In the genomic region with DNA sequence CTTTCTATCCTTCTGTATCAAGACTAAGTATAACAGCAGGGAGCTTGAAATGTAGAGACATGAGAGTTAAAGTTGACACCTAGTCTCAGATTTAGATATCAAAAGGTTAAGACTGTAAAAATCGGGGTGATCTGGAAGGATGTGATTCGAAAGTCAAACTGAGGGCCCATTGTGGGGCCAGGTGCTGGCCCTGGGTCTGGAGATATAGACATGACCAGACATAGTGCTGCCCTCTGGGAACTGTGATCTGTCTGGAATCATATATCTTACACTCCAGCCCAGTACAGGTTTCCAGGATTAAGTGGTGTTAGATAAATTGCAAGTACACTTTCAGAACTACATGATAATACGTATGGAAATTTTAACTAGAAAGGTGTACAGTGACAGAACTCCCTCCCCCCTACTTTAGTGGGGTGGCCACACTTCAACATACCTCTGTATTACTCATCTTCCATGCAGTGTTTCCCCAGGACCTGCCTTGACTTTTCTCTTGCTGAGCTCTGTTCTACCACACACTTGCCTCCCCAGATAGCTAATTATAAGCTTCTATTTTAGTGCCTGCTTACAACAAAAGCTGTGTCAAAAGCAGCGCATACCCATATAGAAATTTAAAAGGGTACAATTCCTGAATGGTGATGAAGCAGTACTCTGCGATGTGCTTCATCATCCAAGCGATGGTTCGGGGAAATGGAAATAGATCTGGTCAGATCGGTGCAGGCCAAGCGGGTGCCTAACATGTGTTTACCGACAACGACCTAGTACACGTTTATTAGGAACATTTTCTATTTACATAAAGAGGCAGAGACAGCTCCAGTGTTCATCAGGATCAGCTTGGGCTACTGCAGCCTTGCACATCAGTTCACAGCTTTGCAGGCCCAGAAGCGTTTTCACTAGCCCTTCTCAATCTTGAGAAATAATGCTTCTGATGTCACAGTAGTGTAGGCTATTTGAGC, we compare ENCODE assay signal across 9 cellular contexts.
DNase-seq lines count a peak whose midpoint lies in the region; ATAC-seq and TF ChIP-seq lines count a peak whose summit lies in the region.
"Had no signal": no experiment of that assay in that cellular context is flagged by ENCODE, and none has a peak within 500 bp of the region (broad histone marks: within the 10 kb centered on the region; RNA-seq: fewer than 3 reads in every experiment).

No MANE protein-coding gene starts in this region.

- H3K79me2 ChIP-seq in PC-9 (ENCODE audit: low read depth), result no peaks in the 10 kb centered on the region
- H3K79me2 ChIP-seq: parathyroid adenoma had no signal

- POLR2A ChIA-PET in PC-9 (lab: Charles Lee; ENCODE audit: unreplicated experiment), result interaction anchor here (0.5 to 1.2 kb wide), 11 partner anchors 10 to 510 kb away, joined by 3 to 18 read pairs (median 5); no protein-coding TSS in a partner anchor

- H3K9me2 ChIP-seq in PC-9 (ENCODE audit: insufficient read depth), result no peaks in the 10 kb centered on the region

- no peaks in the 10 kb centered on the region for H4K20me1 ChIP-seq in PC-9 (ENCODE audit: insufficient read depth)

- no peaks in the 10 kb centered on the region for H3K36me3 ChIP-seq in PC-9 (ENCODE audit: low read depth)
- no peaks in the 10 kb centered on the region for H3K36me3 ChIP-seq in left ventricle myocardium inferior

- intact Hi-C loops in PC-9 (cut with micrococcal nuclease; ENCODE audit: unreplicated experiment) (loop anchor here (1.0 to 5.0 kb wide), 6 partner anchors 11 to 101 kb away; no protein-coding TSS in a partner anchor), left ventricle myocardium inferior (cut with micrococcal nuclease) (no loop called here), left cardiac atrium (cut with DNase I) (no loop called here)

- H3K27me3 ChIP-seq in PC-9 (ENCODE audit: insufficient read depth, low read depth), result no peaks in the 10 kb centered on the region
- H3K27me3 ChIP-seq in left ventricle myocardium inferior (ENCODE audit: low read depth), result no peaks in the 10 kb centered on the region

- CTCF ChIA-PET in PC-9 (lab: Charles Lee), result interaction anchor here (0.5 kb wide), 1 partner anchor 93 kb away, joined by 3 read pairs; no protein-coding TSS in a partner anchor

- H3K27ac ChIP-seq in PC-9 (peak overlapping the region; percentile 88), left ventricle myocardium inferior (replicated peaks) (no peak overlapping the region)
- H3K27ac ChIP-seq: parathyroid adenoma had no signal

- peaks cover 56% of the 10 kb centered on the region for H3K4me1 ChIP-seq in PC-9 (replicated peaks; ENCODE audit: insufficient read depth)
- H3K4me1 ChIP-seq in left ventricle myocardium inferior, result no peaks in the 10 kb centered on the region
- H3K4me1 ChIP-seq: parathyroid adenoma had no signal

- H3K4me3 ChIP-seq in PC-9 (no peak overlapping the region), left ventricle myocardium inferior (no peak overlapping the region)

- no TSS peak for BruUV-seq in PC-9 (replicated peaks; lab: Mats Ljungman, UMichigan)

- DNase-seq in PC-9, result peak in 1 of 2 experiments; percentile 71
- DNase-seq in myocyte (ENCODE audit: low read depth), result peak; percentile 44
- no peak for DNase-seq in left ventricle myocardium inferior
- no peak for DNase-seq in left cardiac atrium

- peak overlapping the region; percentile 65 for H3K4me2 ChIP-seq in PC-9

- peaks cover 6% of the 10 kb centered on the region; the same call in 1 of the 2 replicates for H3K9me3 ChIP-seq in PC-9 (ENCODE audit: insufficient read depth, low read depth)
- no peaks in the 10 kb centered on the region for H3K9me3 ChIP-seq in left ventricle myocardium inferior (replicated peaks)

- peaks cover 40% of the 10 kb centered on the region for H3F3A ChIP-seq in PC-9 (ENCODE audit: insufficient read depth, low read depth)

- ATAC-seq in GM18517 (IDR thresholded peaks at IDR 0.05; ENCODE audit: unreplicated experiment) (peak; percentile 45), GM21723 (IDR thresholded peaks at IDR 0.05; ENCODE audit: unreplicated experiment) (peak; percentile 46), HG03521 (IDR thresholded peaks at IDR 0.05; ENCODE audit: unreplicated experiment) (no peak), left cardiac atrium (no peak), HG03196 (IDR thresholded peaks at IDR 0.05; ENCODE audit: unreplicated experiment) (no peak)

- H2AFZ ChIP-seq in PC-9, result no peak overlapping the region
- H2AFZ ChIP-seq: parathyroid adenoma had no signal

- no peak for TF ChIP-seq CTCF in PC-9 (conservative IDR thresholded peaks at IDR 0.05)
- TF ChIP-seq CTCF in left ventricle myocardium inferior (IDR thresholded peaks at IDR 0.05; ENCODE audit: borderline replicate concordance), result no peak

Comparison
In these comparisons a context has a peak if more than half of its experiments do, and no peak if none do; other contexts are left out.
1. ATAC-seq: peak in GM18517 (single experiment) and GM21723 (single experiment); none in HG03521 (single experiment), left cardiac atrium (0 of 2) and HG03196 (single experiment).